In the genomic region with DNA sequence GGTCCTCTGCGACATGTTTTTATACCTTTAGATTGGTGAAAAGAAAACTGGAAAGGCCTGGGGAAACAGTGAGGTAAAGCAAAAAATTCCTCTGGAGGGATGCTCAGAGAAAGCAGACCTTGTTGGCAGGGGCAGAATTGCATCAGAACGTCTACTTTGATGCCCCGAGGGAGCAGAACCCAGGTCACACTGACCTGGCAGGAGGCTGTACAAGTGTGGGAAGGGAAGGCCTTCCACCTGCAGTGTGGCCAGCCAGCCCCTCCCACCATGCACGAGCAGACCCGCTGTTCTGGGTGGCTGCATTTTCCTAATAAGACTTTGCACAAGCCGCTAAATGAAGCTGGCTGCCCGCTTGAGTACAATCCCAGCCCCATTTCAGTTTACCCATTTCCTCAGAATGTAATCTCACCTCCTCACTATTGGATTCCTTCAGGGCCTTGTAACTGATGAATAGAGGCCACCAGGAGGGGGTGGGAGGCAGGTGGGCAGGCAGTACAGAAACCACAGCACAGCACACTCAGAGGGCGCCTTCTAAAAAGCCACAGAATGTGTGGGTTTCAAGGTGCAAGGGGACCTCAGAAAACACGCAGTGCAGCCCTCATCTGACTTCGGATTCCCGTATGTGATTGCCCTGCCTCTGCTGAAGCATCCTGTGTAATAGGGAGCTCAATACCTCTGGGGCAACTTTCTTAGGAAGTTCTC, we compare ENCODE assay signal across 14 cellular contexts.
DNase-seq lines count a peak whose midpoint lies in the region; ATAC-seq, FAIRE-seq and TF ChIP-seq lines count a peak whose summit lies in the region.
"Had no signal": no experiment of that assay in that cellular context is flagged by ENCODE, and none has a peak within 500 bp of the region (broad histone marks: within the 10 kb centered on the region; RNA-seq: fewer than 3 reads in every experiment).

No MANE protein-coding gene starts in this region.

- H3K36me3 ChIP-seq in KMS-11 (ENCODE audit: insufficient read depth) (no peaks in the 10 kb centered on the region), GM12878 (ENCODE audit: control insufficient read depth in 2 of 2, insufficient read depth in 2 of 2, low read length in 1 of 2) (no peaks in the 10 kb centered on the region), neuronal stem cell (replicated peaks in 1 of 2; ENCODE audit: control insufficient read depth in 2 of 2, insufficient read depth in 2 of 2, low read length in 2 of 2) (no peaks in the 10 kb centered on the region), MM.1S (replicated peaks; ENCODE audit: insufficient read depth, low read length) (no peaks in the 10 kb centered on the region)

- H3K4me2 ChIP-seq in KMS-11: peak overlapping the region; percentile 42; the same call in 1 of the 2 replicates
- H3K4me2 ChIP-seq in GM12878 (ENCODE audit: control insufficient read depth, insufficient read depth): no peak overlapping the region
- H3K4me2 ChIP-seq in neuronal stem cell (ENCODE audit: insufficient read depth, low read length, poor library complexity, severe bottlenecking): peak overlapping the region; percentile 12
- no peak overlapping the region for H3K4me2 ChIP-seq in MM.1S (ENCODE audit: low read depth, low read length)

- H3K79me1 ChIP-seq in neuronal stem cell (ENCODE audit: low read depth, low read length): no peaks in the 10 kb centered on the region

- DNase-seq in NCI-H748 (lab: John Stamatoyannopoulos, UW; ENCODE audit: unreplicated experiment) (peak; percentile 9), NCI-H748 treated with DMSO at 0.1 percent for 48 hours (lab: John Stamatoyannopoulos, UW) (no peak), GM12878 (ENCODE audit: low read depth, low spot score) (no peak), neuronal stem cell (ENCODE audit: low spot score) (no peak), MM.1S (no peak), MV-4-11 (lab: John Stamatoyannopoulos, UW) (no peak)
- DNase-seq: ACHN; C1 segment of cervical spinal cord; Calu3; CD4-positive, alpha-beta T cell; DMS 273 treated with DMSO at 0.1 percent for 48 hours; H7 had no signal

- no peak for TF ChIP-seq CTCF in KMS-11 (conservative IDR thresholded peaks at IDR 0.05; ENCODE audit: low read depth, low read length)
- no peak for TF ChIP-seq CTCF in GM12878 (IDR thresholded peaks at IDR 0.05 in 2 of 3, conservative IDR thresholded peaks at IDR 0.05 in 1 of 3; ENCODE audit: control insufficient read depth in 2 of 3, extremely low read depth in 1 of 3, insufficient read depth in 1 of 3, low read depth in 3 of 3, low read length in 3 of 3)
- TF ChIP-seq CTCF in MM.1S (IDR thresholded peaks at IDR 0.05; ENCODE audit: low read length): no peak

- TF ChIP-seq EP300 in GM12878 (IDR thresholded peaks at IDR 0.05; ENCODE audit: borderline replicate concordance in 1 of 2, control insufficient read depth in 1 of 2, low read depth in 2 of 2, low read length in 2 of 2): no peak

- TF ChIP-seq POLR2A in GM12878 (IDR thresholded peaks at IDR 0.05; ENCODE audit: low read depth, low read length): no peak

- no peak overlapping the region for H2BK12ac ChIP-seq in neuronal stem cell (ENCODE audit: low read length)

- H3K9ac ChIP-seq in KMS-11 (peak overlapping the region; percentile 27; the same call in 1 of the 2 replicates), GM12878 (ENCODE audit: control insufficient read depth, insufficient read depth, low read length) (no peak overlapping the region), neuronal stem cell (ENCODE audit: low read depth, low read length, poor library complexity) (no peak overlapping the region), MM.1S (ENCODE audit: low read length) (no peak overlapping the region)

- H3K14ac ChIP-seq in neuronal stem cell (ENCODE audit: low read length): no peak overlapping the region

- H3K79me2 ChIP-seq in KMS-11 (ENCODE audit: insufficient read depth, low read depth) (no peaks in the 10 kb centered on the region), GM12878 (ENCODE audit: control insufficient read depth, insufficient read depth, low read length) (no peaks in the 10 kb centered on the region), MM.1S (ENCODE audit: low read length) (no peaks in the 10 kb centered on the region)

- H3K27ac ChIP-seq in KMS-11 (peak overlapping the region; percentile 72), GM12878 (ENCODE audit: control insufficient read depth, insufficient read depth) (no peak overlapping the region), neuronal stem cell (replicated peaks; ENCODE audit: low read length) (no peak overlapping the region), MM.1S (ENCODE audit: low read length) (no peak overlapping the region)

- POLR2A ChIA-PET in GM12878 (lab: Charles Lee): no interaction called here

- H4K20me1 ChIP-seq in KMS-11 (ENCODE audit: insufficient read depth) (no peaks in the 10 kb centered on the region), GM12878 (ENCODE audit: control insufficient read depth, insufficient read depth) (no peaks in the 10 kb centered on the region), MM.1S (ENCODE audit: insufficient read depth, low read length) (no peaks in the 10 kb centered on the region)

- no peak for FAIRE-seq in GM12878 (lab: Jason Lieb, UNC)
- FAIRE-seq: GM18507 had no signal

- no peak overlapping the region for H3K23ac ChIP-seq in neuronal stem cell (ENCODE audit: low read depth, low read length, poor library complexity)

- H3K4ac ChIP-seq in neuronal stem cell (ENCODE audit: low read length): no peak overlapping the region

- H2AFZ ChIP-seq in KMS-11 (ENCODE audit: low read depth) (peak overlapping the region; percentile 6; the same call in 1 of the 2 replicates), GM12878 (ENCODE audit: control insufficient read depth, low read depth, low read length) (no peak overlapping the region), neuronal stem cell (ENCODE audit: low read length) (no peak overlapping the region), MM.1S (ENCODE audit: low read length) (no peak overlapping the region)

- SMC1A ChIA-PET in GM12878 (lab: Charles Lee; ENCODE audit: uncharacterized antibody, unreplicated experiment): interaction anchor here (1.2 to 1.3 kb wide), 3 partner anchors 9 to 145 kb away, joined by 3 to 4 read pairs (median 3); no protein-coding TSS in a partner anchor

- H3K18ac ChIP-seq in neuronal stem cell (ENCODE audit: low read length): peak overlapping the region; percentile 21

- H3K4me3 ChIP-seq in KMS-11 (IDR thresholded peaks at IDR 0.05; ENCODE audit: insufficient read depth, low read depth, low read length) (no peak overlapping the region), GM12878 (no peak overlapping the region), neuronal stem cell (ENCODE audit: low read length in 2 of 2) (no peak overlapping the region), MM.1S (ENCODE audit: low read length) (no peak overlapping the region)

- no peak overlapping the region for H2BK5ac ChIP-seq in neuronal stem cell (ENCODE audit: low read length)

- CTCF ChIA-PET in GM12878 (lab: Yijun Ruan, JAX): interaction anchor here (1.1 kb wide), 1 partner anchor 11 kb away, joined by 3 read pairs; no protein-coding TSS in a partner anchor

- no peak overlapping the region for H4K91ac ChIP-seq in neuronal stem cell (ENCODE audit: low read depth, low read length, poor library complexity)

- H2BK15ac ChIP-seq in neuronal stem cell (ENCODE audit: low read length): no peak overlapping the region

- no peak for TF ChIP-seq RAD21 in GM12878 (IDR thresholded peaks at IDR 0.05; ENCODE audit: insufficient read depth, low read depth, low read length)

- intact Hi-C loops in GM12878 (cut with micrococcal nuclease; ENCODE audit: unreplicated experiment): no loop called here

- RAD21 ChIA-PET in GM12878 (lab: Charles Lee; ENCODE audit: unreplicated experiment): no interaction called here

- no peaks in the 10 kb centered on the region for H3K9me2 ChIP-seq in MM.1S (replicated peaks; ENCODE audit: insufficient read depth, low read length)

- in situ Hi-C loops in GM12878 (cut with MboI): no loop called here

- no peaks in the 10 kb centered on the region for H3K27me3 ChIP-seq in KMS-11 (ENCODE audit: insufficient read depth, low read depth)
- H3K27me3 ChIP-seq in GM12878 (replicated peaks in 1 of 2; ENCODE audit: control insufficient read depth in 2 of 2, insufficient read depth in 2 of 2, low read length in 1 of 2): no peaks in the 10 kb centered on the region
- H3K27me3 ChIP-seq in neuronal stem cell (ENCODE audit: control insufficient read depth in 3 of 3, insufficient read depth in 3 of 3, low read depth in 1 of 3, low read length in 3 of 3): peaks cover 0 to 5% (median 0%) of the 10 kb centered on the region in 3 experiments
- no peaks in the 10 kb centered on the region for H3K27me3 ChIP-seq in MM.1S (replicated peaks; ENCODE audit: insufficient read depth, low read length)

- BruUV-seq in GM12878 (replicated peaks; lab: Mats Ljungman, UMichigan): no TSS peak

- H3K4me1 ChIP-seq in KMS-11 (ENCODE audit: low read depth, poor library complexity, severe bottlenecking) (peaks cover 31% of the 10 kb centered on the region), GM12878 (ENCODE audit: control insufficient read depth, insufficient read depth, low read length) (no peaks in the 10 kb centered on the region), neuronal stem cell (ENCODE audit: control insufficient read depth in 2 of 2, insufficient read depth in 1 of 2, low read depth in 1 of 2, low read length in 2 of 2) (peaks cover 0 to 6% of the 10 kb centered on the region in 2 donors), MM.1S (ENCODE audit: low read length) (no peaks in the 10 kb centered on the region)

- ATAC-seq in GM12878: peak; percentile 78

- H2AK5ac ChIP-seq in neuronal stem cell (ENCODE audit: low read depth, low read length): no peak overlapping the region

- no peak overlapping the region for H2BK120ac ChIP-seq in neuronal stem cell (ENCODE audit: low read depth, low read length)

- H3F3A ChIP-seq in MM.1S (ENCODE audit: insufficient read depth, low read length): no peaks in the 10 kb centered on the region

- 10% methylated on average over 11 of the region's 11 CpGs for WGBS in GM12878 (ENCODE audit: insufficient coverage, insufficient replicate concordance, low lambda C conversion rate, missing lambda C conversion rate)
- WGBS in neuronal stem cell (ENCODE audit: extremely low coverage in 2 of 2, insufficient read length in 2 of 2, insufficient replicate concordance in 1 of 2), 2 donors: no CpG with 5 or more reads among the region's 11 CpGs

- no peaks in the 10 kb centered on the region for H3K9me3 ChIP-seq in GM12878 (replicated peaks; ENCODE audit: control insufficient read depth, insufficient read depth, low read length)
- peaks cover 0 to 2% of the 10 kb centered on the region in 2 donors for H3K9me3 ChIP-seq in neuronal stem cell (replicated peaks in 1 of 2; ENCODE audit: control insufficient read depth in 2 of 2, insufficient read depth in 1 of 2, low read depth in 1 of 2, low read length in 2 of 2)
- no peaks in the 10 kb centered on the region for H3K9me3 ChIP-seq in MM.1S (replicated peaks; ENCODE audit: insufficient read depth, low read length)

- H4K8ac ChIP-seq in neuronal stem cell (ENCODE audit: low read depth, low read length): no peak overlapping the region

TF ChIP-seq in GM12878, 131 proteins besides CTCF, POLR2A, EP300 and RAD21:
- TF ChIP-seq RUNX3 (IDR thresholded peaks at IDR 0.05; ENCODE audit: low read length) (peak; percentile 61), IKZF1 (conservative IDR thresholded peaks at IDR 0.05) (0 out of 2 replicates have a peak, but pooled peaks have one; percentile 13), ZNF274 (IDR thresholded peaks at IDR 0.05; ENCODE audit: insufficient read depth, insufficient read length) (no peak)
TF ChIP-seq in GM12878: peak in this region for 2.

Comparison
In these comparisons a context has a peak if more than half of its experiments do, and no peak if none do; other contexts are left out.
1. H3K4me2 ChIP-seq: peak in KMS-11 (single experiment) and neuronal stem cell (single experiment); none in GM12878 (single experiment) and MM.1S (single experiment).